ENCODE assay signal across 8 cellular contexts in genomic region chr13:99432637-99433542, GRCh38.
DNase-seq lines count a peak whose midpoint lies in the region; ATAC-seq and TF ChIP-seq lines count a peak whose summit lies in the region.

No MANE protein-coding gene starts in this region.

- H3K27ac Mint-ChIP-seq in immature natural killer cell: peak overlapping the region; percentile 24 to 99 (median 97)

- H3K27ac ChIP-seq in ascending aorta: peak overlapping the region in 1 of 2 donors; percentile 18

- no peaks in the 10 kb centered on the region for H3K36me3 ChIP-seq in ascending aorta

- in situ Hi-C loops in ACHN (cut with HindIII; ENCODE audit: low pct_ligation_motif_present, low pct_unique_long_range_greater_than_20kb, low sequenced_read_pairs): no loop called here

- H3K36me3 Mint-ChIP-seq in immature natural killer cell: no peaks in the 10 kb centered on the region

- intact Hi-C loops in ascending aorta (cut with DNase I): no loop called here

- no peaks in the 10 kb centered on the region for H3K27me3 ChIP-seq in ascending aorta

- H3K4me3 Mint-ChIP-seq in immature natural killer cell: peak overlapping the region; percentile 71 to 83 (median 79)

- H3K4me1 ChIP-seq in ascending aorta: no peaks in the 10 kb centered on the region

- H3K4me1 Mint-ChIP-seq in immature natural killer cell: peaks cover 54 to 64% of the 10 kb centered on the region in 2 donors

- peak overlapping the region in 1 of 2 donors; percentile 2 for H3K4me3 ChIP-seq in ascending aorta

- H3K9me3 ChIP-seq in ascending aorta: no peaks in the 10 kb centered on the region

- peaks cover 21 to 36% (median 25%) of the 10 kb centered on the region in 3 donors for H3K27me3 Mint-ChIP-seq in immature natural killer cell (ENCODE audit: low read depth in 3 of 3)

- peak; percentile 45 for ATAC-seq in GM19351 (IDR thresholded peaks at IDR 0.05; ENCODE audit: unreplicated experiment)
- ATAC-seq in HG03442 (IDR thresholded peaks at IDR 0.05; ENCODE audit: unreplicated experiment): peak; percentile 54

- DNase-seq in ACHN (peak; percentile 52), T-helper 2 cell (peak; percentile 61 to 95 (median 76)), ascending aorta (ENCODE audit: low spot score in 2 of 2) (peak; percentile 69 to 86), immature natural killer cell (peak; percentile 79 to 87 (median 83)), foreskin melanocyte (no peak)
- peak; percentile 82 to 89 for DNase-seq in stimulated activated CD4-positive, alpha-beta T cell treated with anti-CD3 and anti-CD28 coated beads, Interleukin-15, amount 100 ng/mL, for 48 hours (ENCODE audit: low read depth in 2 of 2)

- TF ChIP-seq CTCF in ascending aorta (IDR thresholded peaks at IDR 0.05): no peak

- peaks cover 0 to 3% (median 0%) of the 10 kb centered on the region in 6 donors for H3K9me3 Mint-ChIP-seq in immature natural killer cell
